Comparison of ENCODE assay signal across 8 cellular contexts in genomic region chr3:170907519-170908234, GRCh38. TPM values are rescaled to one million over a fixed set of nuclear protein-coding genes. Genes with fewer than 3 reads are reported as not detected.
DNase-seq lines count a peak whose midpoint lies in the region; ATAC-seq and TF ChIP-seq lines count a peak whose summit lies in the region.

No MANE protein-coding gene starts in this region.

- H2BK5ac ChIP-seq in trophoblast cell (ENCODE audit: low read depth, low read length, poor library complexity), result no peak overlapping the region

- intact Hi-C loops in activated B cell treated with CpG ODN at 0.5 μM for 24 hours (cut with micrococcal nuclease), result loop anchor here (1.0 to 10.0 kb wide), 4 partner anchors 37 to 1142 kb away; partner anchors contain the start of genes RPL22L1, SKIL, TERC and TNIK

- no peak overlapping the region for H3K27ac Mint-ChIP-seq in activated B cell treated with CpG ODN at 0.5 μM for 24 hours

- H3K9ac ChIP-seq in trophoblast cell (ENCODE audit: low read length), result peak overlapping the region; percentile 30

- H3K4me1 ChIP-seq in trophoblast cell (ENCODE audit: control insufficient read depth in 1 of 2, insufficient read depth in 2 of 2, low read length in 2 of 2), result peaks cover 4 to 8% of the 10 kb centered on the region in 2 experiments

- H3K9me3 ChIP-seq in trophoblast cell (ENCODE audit: insufficient read depth, low read depth, low read length), result peaks cover 10% of the 10 kb centered on the region

- H3K27me3 Mint-ChIP-seq in activated B cell treated with CpG ODN at 0.5 μM for 24 hours, result no peaks in the 10 kb centered on the region

- H3K4me3 Mint-ChIP-seq in activated B cell treated with CpG ODN at 0.5 μM for 24 hours, result peak overlapping the region; percentile 94

- no peak overlapping the region for H3K18ac ChIP-seq in trophoblast cell (ENCODE audit: low read length)

- no peak overlapping the region for H4K91ac ChIP-seq in trophoblast cell (ENCODE audit: low read depth, low read length)

- peaks cover 18% of the 10 kb centered on the region for H3K4me1 Mint-ChIP-seq in activated B cell treated with CpG ODN at 0.5 μM for 24 hours

- ATAC-seq in HG02938 (IDR thresholded peaks at IDR 0.05; ENCODE audit: unreplicated experiment) (peak; percentile 21), activated B cell treated with CpG ODN at 0.5 μM for 24 hours (ENCODE audit: low read depth) (no peak), HG02571 (IDR thresholded peaks at IDR 0.05; ENCODE audit: unreplicated experiment) (no peak), left lobe of liver (no peak)

- H3K14ac ChIP-seq in trophoblast cell (ENCODE audit: low read length), result no peak overlapping the region

- CTCF ChIA-PET in activated B cell treated with CpG ODN at 0.5 μM for 24 hours (lab: Charles Lee), result interaction anchor here (0.5 kb wide), 1 partner anchor 592 kb away, joined by 4 read pairs; no protein-coding TSS in a partner anchor

- peak overlapping the region; percentile 83 for H2AFZ ChIP-seq in trophoblast cell (ENCODE audit: insufficient read depth, low read length, poor library complexity)

- peaks cover 11% of the 10 kb centered on the region for H3K27me3 ChIP-seq in trophoblast cell (ENCODE audit: insufficient read depth, low read length)

- peaks cover 2% of the 10 kb centered on the region for H3K36me3 Mint-ChIP-seq in activated B cell treated with CpG ODN at 0.5 μM for 24 hours (ENCODE audit: low read depth)

- H3K4ac ChIP-seq in trophoblast cell (ENCODE audit: low read depth, low read length), result no peak overlapping the region

- peak overlapping the region; percentile 99 for H3K4me2 ChIP-seq in trophoblast cell (ENCODE audit: low read length)

- no peak overlapping the region for H2AK5ac ChIP-seq in trophoblast cell (ENCODE audit: low read length)

- no peak overlapping the region for H2BK12ac ChIP-seq in trophoblast cell (ENCODE audit: low read length)

- peak overlapping the region; percentile 69 for H3K23ac ChIP-seq in trophoblast cell (ENCODE audit: low read length)

- peak; percentile 23 for DNase-seq in Daoy (ENCODE audit: low read depth)
- DNase-seq in activated B cell treated with CpG ODN at 0.5 μM for 24 hours, result no peak
- DNase-seq in globus pallidus (ENCODE audit: low spot score), result peak; percentile 9
- no peak for DNase-seq in trophoblast cell
- no peak for DNase-seq in D341Med (ENCODE audit: low spot score)
- no peak for DNase-seq in left lobe of liver (ENCODE audit: low spot score)

- TF ChIP-seq CTCF in activated B cell treated with CpG ODN at 0.5 μM for 24 hours (IDR thresholded peaks at IDR 0.05), result no peak

- no peak overlapping the region for H3K27ac ChIP-seq in trophoblast cell (ENCODE audit: low read depth, low read length)

- H3K9me3 Mint-ChIP-seq in activated B cell treated with CpG ODN at 0.5 μM for 24 hours, result peaks cover 12% of the 10 kb centered on the region

- H2BK120ac ChIP-seq in trophoblast cell (ENCODE audit: insufficient read depth, low read length, poor library complexity), result no peak overlapping the region

- POLR2A ChIA-PET in activated B cell treated with CpG ODN at 0.5 μM for 24 hours (lab: Charles Lee), result interaction anchor here (1.1 to 3.2 kb wide), 3 partner anchors 37 to 684 kb away, joined by 3 to 42 read pairs (median 3); partner anchors contain the start of gene RPL22L1

- no CpG with 5 or more reads among the region's 36 CpGs for WGBS in trophoblast cell (ENCODE audit: extremely low coverage, insufficient coverage, insufficient read length)

- peak overlapping the region; percentile 77 for H3K4me3 ChIP-seq in trophoblast cell (ENCODE audit: low read depth, low read length)

- peak overlapping the region; percentile 30 for H4K8ac ChIP-seq in trophoblast cell (ENCODE audit: low read depth, low read length)

- H3K79me2 ChIP-seq in trophoblast cell (ENCODE audit: control insufficient read depth, insufficient read depth, low read length, poor library complexity), result no peaks in the 10 kb centered on the region

- H3K36me3 ChIP-seq in trophoblast cell (ENCODE audit: control insufficient read depth in 1 of 2, insufficient read depth in 2 of 2, low read length in 2 of 2), result peaks cover 0 to 2% of the 10 kb centered on the region in 2 experiments

- no peaks in the 10 kb centered on the region for H3K79me1 ChIP-seq in trophoblast cell (ENCODE audit: low read length)

- no peak overlapping the region for H4K12ac ChIP-seq in trophoblast cell (ENCODE audit: low read depth, low read length)

RNA-seq across cellular contexts. Expression of gene EIF5A2, which starts 0.8 kb away (rescaled TPM):
- 8.2 and 28.8 TPM in 2 replicates for total RNA-seq in Daoy (2014; rRNA removed; shearing (Covaris generic))
- total RNA-seq in activated B cell treated with CpG ODN at 0.5 μM for 24 hours (6.1 and 6.9 TPM in 2 replicates), left lobe of liver (1.6 TPM)
- 0.56 and 0.62 TPM in 2 replicates for polyA plus RNA-seq in trophoblast cell (2013)

RNA-seq across cellular contexts. Expression of gene RPL22L1, which starts 37.7 kb away (rescaled TPM):
- total RNA-seq in Daoy (2014; rRNA removed; shearing (Covaris generic)), result 114 and 150 TPM in 2 replicates
- total RNA-seq in activated B cell treated with CpG ODN at 0.5 μM for 24 hours, result 109 and 124 TPM in 2 replicates
- polyA plus RNA-seq in trophoblast cell (2013), result 199 TPM in 2 replicates
- total RNA-seq in left lobe of liver, result 12.9 TPM

Comparison
In these comparisons a context has a peak if more than half of its experiments do, and no peak if none do; other contexts are left out.
1. DNase-seq: peak in Daoy (single experiment) and globus pallidus (single experiment); none in activated B cell treated with CpG ODN at 0.5 μM for 24 hours (single experiment), trophoblast cell (0 of 2), D341Med (single experiment) and left lobe of liver (single experiment).